In genomic region chr3:30768703-30769550, GRCh38 we compare ENCODE assay signal across 9 cellular contexts.
DNase-seq lines count a peak whose midpoint lies in the region; FAIRE-seq and TF ChIP-seq lines count a peak whose summit lies in the region.
"Had no signal": no experiment of that assay in that cellular context is flagged by ENCODE, and none has a peak within 500 bp of the region (broad histone marks: within the 10 kb centered on the region; RNA-seq: fewer than 3 reads in every experiment).

No MANE protein-coding gene starts in this region.

- DNase-seq in NCI-H1436 (lab: John Stamatoyannopoulos, UW), result peak; percentile 10
- DNase-seq in NCI-H1436 treated with DMSO at 0.1 percent for 48 hours (lab: John Stamatoyannopoulos, UW), result no peak
- peak; percentile 38 for DNase-seq in HTR-8/SVneo (ENCODE audit: insufficient read length, low spot score)
- no peak for DNase-seq in RWPE1 (ENCODE audit: low spot score)
- peak; percentile 73 for DNase-seq in activated naive CD4-positive, alpha-beta T cell treated with Interleukin-2 at 50 U/mL for 16 hours
- DNase-seq in head of caudate nucleus, result peak; percentile 50 to 92 (median 79)
- DNase-seq in posterior vena cava (ENCODE audit: low spot score), result peak; percentile 89
- peak; percentile 59 for DNase-seq in urothelium cell line (ENCODE audit: low spot score)

- POLR2A ChIA-PET in RWPE1 (lab: Yijun Ruan, JAX; ENCODE audit: low non-redundant PET), result no interaction called here

- no peak for FAIRE-seq in HTR-8/SVneo (lab: Jason Lieb, UNC)
- FAIRE-seq in urothelium cell line (lab: Jason Lieb, UNC), result no peak

- peak; percentile 73 for TF ChIP-seq CTCF in RWPE1 (conservative IDR thresholded peaks at IDR 0.05; ENCODE audit: low read depth)

- CTCF ChIA-PET in RWPE1 (lab: Yijun Ruan, JAX), result interaction anchor here (0.6 to 1.1 kb wide), 4 partner anchors 8 to 562 kb away, joined by 3 to 5 read pairs (median 4); no protein-coding TSS in a partner anchor

- H3K27ac ChIP-seq in RWPE1, result no peak overlapping the region
- H3K27ac ChIP-seq: BLaER1 treated with 17β-estradiol and CSF1 and Interleukin-3, amounts not matched to agents 10 nM and 100 nM had no signal

- intact Hi-C loops in head of caudate nucleus (cut with DNase I), result no loop called here
- intact Hi-C loops in posterior vena cava (cut with DNase I), result no loop called here

Comparison
In these comparisons a context has a peak if more than half of its experiments do, and no peak if none do; other contexts are left out.
1. DNase-seq: peak in NCI-H1436 (single experiment), HTR-8/SVneo (single experiment), activated naive CD4-positive, alpha-beta T cell treated with Interleukin-2 at 50 U/mL for 16 hours (single experiment), head of caudate nucleus (42 of 42), posterior vena cava (single experiment) and urothelium cell line (single experiment); none in NCI-H1436 treated with DMSO at 0.1 percent for 48 hours (single experiment) and RWPE1 (single experiment).